In the genomic region with DNA sequence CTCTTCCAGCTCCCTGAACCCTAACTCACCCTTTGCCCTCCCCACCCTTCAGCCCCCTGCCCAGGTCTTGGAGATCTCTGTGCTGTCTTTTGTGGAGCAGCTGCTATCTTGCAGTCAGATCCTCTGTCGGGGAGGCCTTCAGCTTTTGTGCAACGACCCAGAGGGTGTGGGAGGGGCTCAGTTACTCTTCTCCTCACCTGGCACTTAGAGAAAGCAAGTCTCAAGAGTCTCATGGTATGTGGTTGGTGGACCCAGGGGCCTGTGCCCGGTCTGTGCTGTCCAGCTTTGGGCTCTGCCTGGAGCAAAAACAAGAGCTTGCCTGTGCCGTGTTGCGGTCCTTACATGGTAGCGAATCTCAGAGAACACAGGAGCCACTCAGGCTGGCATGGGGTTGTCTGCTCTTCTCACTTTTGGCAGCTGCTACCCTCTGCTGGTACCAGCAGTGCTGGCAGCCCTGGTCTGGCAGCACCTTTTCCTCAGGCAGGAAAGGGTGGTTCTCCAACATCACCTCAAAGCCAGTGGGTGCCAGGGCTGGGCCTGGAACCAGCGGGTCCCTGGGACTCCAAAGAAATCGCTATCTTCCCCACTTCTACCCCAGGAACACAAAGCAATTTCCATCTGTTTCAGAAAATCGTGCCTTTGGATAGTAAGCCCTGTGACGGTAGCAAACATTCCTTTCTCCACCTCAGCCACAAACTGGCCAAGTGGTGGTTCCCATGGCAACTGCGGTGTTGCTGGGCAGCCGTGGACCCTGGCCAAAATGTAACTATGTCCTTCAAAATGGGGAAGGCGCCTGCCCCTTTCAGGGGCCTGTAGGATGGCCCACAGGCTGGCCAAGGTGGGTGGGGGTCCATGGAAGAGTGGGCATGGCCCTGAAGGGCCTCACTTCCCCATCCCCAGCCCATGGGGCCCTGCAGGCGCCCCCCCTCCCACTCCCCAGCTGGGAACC, we compare ENCODE assay signal across 8 cellular contexts.
DNase-seq lines count a peak whose midpoint lies in the region; ATAC-seq, FAIRE-seq and TF ChIP-seq lines count a peak whose summit lies in the region.

No MANE protein-coding gene starts in this region.

- H3K4me3 Mint-ChIP-seq in CD8-positive, alpha-beta memory T cell, result peak overlapping the region in 4 of 7 donors; percentile 11 to 61 (median 38)
- H3K4me3 Mint-ChIP-seq in activated naive CD4-positive, alpha-beta T cell treated with anti-CD3 and anti-CD28 coated beads for 36 hours, result no peak overlapping the region

- peak in 4 of 5 donors; percentile 35 to 76 (median 58) for DNase-seq in CD8-positive, alpha-beta memory T cell
- DNase-seq in NCI-H1694 (lab: John Stamatoyannopoulos, UW) (peak; percentile 58), cardiac muscle cell (ENCODE audit: low read depth in 1 of 2, low spot score in 1 of 2) (peak; percentile 46 to 94), HEK293T (ENCODE audit: extremely low spot score) (no peak), kidney (no peak)
- DNase-seq in activated naive CD4-positive, alpha-beta T cell treated with anti-CD3 and anti-CD28 coated beads for 36 hours, result peak; percentile 71
- peak; percentile 18 to 51 for DNase-seq in stimulated activated CD4-positive, alpha-beta T cell treated with anti-CD3 and anti-CD28 coated beads, Interleukin-1b, Interleukin-23, amount 100 ng/mL, for 4 hours (ENCODE audit: low read depth in 2 of 2)

- CTCF ChIA-PET in CD8-positive, alpha-beta memory T cell (lab: Charles Lee), result interaction anchor here (0.6 to 2.2 kb wide), 13 partner anchors 9 to 514 kb away, joined by 3 to 11 read pairs (median 3); partner anchors contain the start of genes CPSF2 and NDUFB1
- CTCF ChIA-PET in activated naive CD4-positive, alpha-beta T cell treated with anti-CD3 and anti-CD28 coated beads for 36 hours (lab: Charles Lee), result interaction anchor here (0.6 to 2.7 kb wide), 9 partner anchors 9 to 674 kb away, joined by 3 to 7 read pairs (median 3); no protein-coding TSS in a partner anchor
- CTCF ChIA-PET in HEK293T (lab: Yijun Ruan, JAX), result no interaction called here

- no peak for FAIRE-seq in kidney (lab: Jason Lieb, UNC)

- H3K36me3 ChIP-seq in CD8-positive, alpha-beta memory T cell (ENCODE audit: insufficient read depth, low read length), result no peaks in the 10 kb centered on the region
- no peaks in the 10 kb centered on the region for H3K36me3 ChIP-seq in cardiac muscle cell
- no peaks in the 10 kb centered on the region for H3K36me3 ChIP-seq in kidney (ENCODE audit: control insufficient read depth in 1 of 2, insufficient read depth in 2 of 2, low read length in 2 of 2)

- TF ChIP-seq CTCF in cardiac muscle cell (IDR thresholded peaks at IDR 0.05; ENCODE audit: low read depth, low read length) (peak; percentile 25), kidney (IDR thresholded peaks at IDR 0.05; ENCODE audit: borderline replicate concordance, extremely low read depth, insufficient read depth) (no peak)

- no peak overlapping the region for H3K9ac ChIP-seq in kidney (ENCODE audit: low read length in 2 of 2)

- H3K9me3 ChIP-seq in CD8-positive, alpha-beta memory T cell (ENCODE audit: low read length), result no peaks in the 10 kb centered on the region
- no peaks in the 10 kb centered on the region for H3K9me3 ChIP-seq in cardiac muscle cell (ENCODE audit: low read depth)
- no peaks in the 10 kb centered on the region for H3K9me3 ChIP-seq in kidney (ENCODE audit: control insufficient read depth in 1 of 2, low read length in 2 of 2)

- ATAC-seq in HG03159 (IDR thresholded peaks at IDR 0.05; ENCODE audit: unreplicated experiment), result no peak

- intact Hi-C loops in activated naive CD4-positive, alpha-beta T cell treated with anti-CD3 and anti-CD28 coated beads for 36 hours (cut with micrococcal nuclease), result loop anchor here (5.0 to 10.0 kb wide), 2 partner anchors 141 to 469 kb away; no protein-coding TSS in a partner anchor
- intact Hi-C loops in kidney (cut with DNase I), result no loop called here

- H3K27me3 ChIP-seq in CD8-positive, alpha-beta memory T cell (ENCODE audit: insufficient read depth, low read length, poor library complexity, severe bottlenecking), result no peaks in the 10 kb centered on the region
- H3K27me3 ChIP-seq in cardiac muscle cell, result no peaks in the 10 kb centered on the region

- H3K27ac ChIP-seq in CD8-positive, alpha-beta memory T cell (ENCODE audit: low read depth, low read length), result no peak overlapping the region
- H3K27ac ChIP-seq in cardiac muscle cell (no peak overlapping the region), kidney (ENCODE audit: low read depth in 2 of 2, low read length in 2 of 2) (no peak overlapping the region)

- H3K4me1 ChIP-seq in CD8-positive, alpha-beta memory T cell (ENCODE audit: insufficient read depth, low read length), result peaks cover 13% of the 10 kb centered on the region
- H3K4me1 ChIP-seq in cardiac muscle cell (ENCODE audit: low read depth), result peaks cover 20% of the 10 kb centered on the region
- no peaks in the 10 kb centered on the region for H3K4me1 ChIP-seq in kidney (ENCODE audit: control insufficient read depth in 1 of 2, insufficient read depth in 1 of 2, low read depth in 1 of 2, low read length in 2 of 2)

- POLR2A ChIA-PET in CD8-positive, alpha-beta memory T cell (lab: Charles Lee), result interaction anchor here (0.6 kb wide), 1 partner anchor 495 kb away, joined by 4 read pairs; no protein-coding TSS in a partner anchor
- POLR2A ChIA-PET in HEK293T (lab: Yijun Ruan, JAX), result no interaction called here

- H3K4me3 ChIP-seq in CD8-positive, alpha-beta memory T cell (ENCODE audit: low read length), result peak overlapping the region; percentile 34
- H3K4me3 ChIP-seq in cardiac muscle cell, result no peak overlapping the region
- H3K4me3 ChIP-seq in kidney (ENCODE audit: low read length in 2 of 2), result no peak overlapping the region

- H3K27me3 Mint-ChIP-seq in CD8-positive, alpha-beta memory T cell, result no peaks in the 10 kb centered on the region
- no peaks in the 10 kb centered on the region for H3K27me3 Mint-ChIP-seq in activated naive CD4-positive, alpha-beta T cell treated with anti-CD3 and anti-CD28 coated beads for 36 hours (ENCODE audit: low read depth)

- peaks cover 0 to 15% (median 2%) of the 10 kb centered on the region in 3 donors for H3K36me3 Mint-ChIP-seq in CD8-positive, alpha-beta memory T cell
- no peaks in the 10 kb centered on the region for H3K36me3 Mint-ChIP-seq in activated naive CD4-positive, alpha-beta T cell treated with anti-CD3 and anti-CD28 coated beads for 36 hours (ENCODE audit: low read depth)

- H3K9me3 Mint-ChIP-seq in CD8-positive, alpha-beta memory T cell, result no peaks in the 10 kb centered on the region
- no peaks in the 10 kb centered on the region for H3K9me3 Mint-ChIP-seq in activated naive CD4-positive, alpha-beta T cell treated with anti-CD3 and anti-CD28 coated beads for 36 hours

- H3K27ac Mint-ChIP-seq in CD8-positive, alpha-beta memory T cell, result peak overlapping the region in 5 of 8 donors; percentile 35 to 78 (median 61)
- no peak overlapping the region for H3K27ac Mint-ChIP-seq in activated naive CD4-positive, alpha-beta T cell treated with anti-CD3 and anti-CD28 coated beads for 36 hours

- peaks cover 12 to 54% (median 44%) of the 10 kb centered on the region in 3 donors for H3K4me1 Mint-ChIP-seq in CD8-positive, alpha-beta memory T cell
- H3K4me1 Mint-ChIP-seq in activated naive CD4-positive, alpha-beta T cell treated with anti-CD3 and anti-CD28 coated beads for 36 hours (ENCODE audit: low read depth), result peaks cover 20% of the 10 kb centered on the region

TF ChIP-seq in HEK293T, 16 proteins besides CTCF, POLR2A, EP300 and RAD21:
- TF ChIP-seq NFRKB (IDR thresholded peaks at IDR 0.05), result no peak
- TF ChIP-seq LEF1 (IDR thresholded peaks at IDR 0.05; ENCODE audit: borderline replicate concordance), result no peak
- TF ChIP-seq FOXA1 (IDR thresholded peaks at IDR 0.05), result no peak
- TF ChIP-seq BHLHE40 (IDR thresholded peaks at IDR 0.05; ENCODE audit: borderline replicate concordance), result no peak
- TF ChIP-seq ELF4 (IDR thresholded peaks at IDR 0.05), result no peak
- no peak for TF ChIP-seq SUZ12 (IDR thresholded peaks at IDR 0.05)
- no peak for TF ChIP-seq ARNT (IDR thresholded peaks at IDR 0.05)
- TF ChIP-seq L3MBTL2 (conservative IDR thresholded peaks at IDR 0.05), result no peak
- TF ChIP-seq SP1 (IDR thresholded peaks at IDR 0.05), result no peak
- TF ChIP-seq PKNOX1 (IDR thresholded peaks at IDR 0.05), result no peak
- TF ChIP-seq ZNF384 (IDR thresholded peaks at IDR 0.05), result no peak
- TF ChIP-seq FOXM1 (IDR thresholded peaks at IDR 0.05; ENCODE audit: borderline replicate concordance), result no peak
- no peak for TF ChIP-seq HDGF (IDR thresholded peaks at IDR 0.05; ENCODE audit: borderline replicate concordance)
- no peak for TF ChIP-seq TARDBP (IDR thresholded peaks at IDR 0.05)
- no peak for TF ChIP-seq CTBP1 (IDR thresholded peaks at IDR 0.05; ENCODE audit: borderline replicate concordance)
- no peak for TF ChIP-seq FOXK2 (IDR thresholded peaks at IDR 0.05)
TF ChIP-seq in HEK293T: peak in this region for 0.

Comparison
In these comparisons a context has a peak if more than half of its experiments do, and no peak if none do; other contexts are left out.
1. DNase-seq: peak in CD8-positive, alpha-beta memory T cell (4 of 5), NCI-H1694 (single experiment), activated naive CD4-positive, alpha-beta T cell treated with anti-CD3 and anti-CD28 coated beads for 36 hours (single experiment), cardiac muscle cell (2 of 2) and stimulated activated CD4-positive, alpha-beta T cell treated with anti-CD3 and anti-CD28 coated beads, Interleukin-1b, Interleukin-23, amount 100 ng/mL, for 4 hours (2 of 2); none in HEK293T (single experiment) and kidney (single experiment).